Comparison of ENCODE assay signal across 29 cellular contexts in the genomic region with DNA sequence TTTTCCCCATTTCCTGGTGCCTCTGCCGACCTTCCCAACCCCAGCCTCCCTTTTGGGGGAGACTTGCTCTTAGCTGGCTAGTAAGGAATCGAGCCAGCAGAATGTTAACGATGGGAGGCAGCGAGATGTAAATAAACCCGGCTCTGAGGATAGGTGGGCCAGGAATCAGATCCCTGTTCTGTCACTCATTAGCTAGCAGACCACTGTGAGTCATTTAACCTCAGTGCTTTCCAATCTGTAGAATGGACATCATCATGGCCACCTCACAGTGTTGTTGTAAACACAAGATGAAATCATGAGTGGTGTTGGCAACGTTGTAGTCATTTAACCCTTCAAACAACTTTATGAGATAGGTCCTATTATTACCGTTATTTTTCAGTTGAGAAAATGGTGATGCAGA.
"Had no signal": no experiment of that assay in that cellular context is flagged by ENCODE, and none has a peak within 500 bp of the region (broad histone marks: within the 10 kb centered on the region; RNA-seq: fewer than 3 reads in every experiment).

No MANE protein-coding gene starts in this region.

- H3K27me3 ChIP-seq: ascending aorta, SJSA1 had no signal

- H3K27ac Mint-ChIP-seq: activated naive CD4-positive, alpha-beta T cell treated with anti-CD3 and anti-CD28 coated beads, Interleukin-2, amount 50 U/mL, for 72 hours; activated naive CD8-positive, alpha-beta T cell treated with anti-CD3 and anti-CD28 coated beads, Interleukin-2, amount 50 U/mL, for 24 hours; T-helper 1 cell treated with Interleukin-12 subunit alpha and Interleukin-12 subunit beta and Interleukin-4 antibody, amounts not matched to agents 30 μg/mL and 1 μg/mL, for 36 hours; WTC11 had no signal

- H3K27ac ChIP-seq: ascending aorta had no signal

- H3K4me1 ChIP-seq: ascending aorta had no signal

- ATAC-seq: activated naive CD4-positive, alpha-beta T cell treated with anti-CD3 and anti-CD28 coated beads, Interleukin-2, amount 50 U/mL, for 72 hours; activated naive CD8-positive, alpha-beta T cell treated with anti-CD3 and anti-CD28 coated beads, Interleukin-2, amount 50 U/mL, for 24 hours; activated T-cell treated with anti-CD3 and anti-CD28 coated beads, Interleukin-2, amount 50 U/mL, for 4 hours; Panc1; SK-N-SH treated with all-trans-retinoic acid at 6 μM for 48 hours had no signal

- DNase-seq: activated CD4-positive, alpha-beta T cell treated with anti-CD3 and anti-CD28 coated beads for 48 hours; activated CD4-positive, alpha-beta T cell treated with anti-CD3 and anti-CD28 coated beads, Interleukin-2, amount 50 U/mL, for 48 hours; activated CD4-positive, CD25-positive, alpha-beta regulatory T cell treated with anti-CD3 and anti-CD28 coated beads, Interleukin-2, amount 50 U/mL, for 72 hours; activated CD8-positive, alpha-beta memory T cell treated with anti-CD3 and anti-CD28 coated beads for 24 hours; activated effector memory CD4-positive, alpha-beta T cell treated with anti-CD3 and anti-CD28 coated beads, Interleukin-2, amount 50 U/mL, for 16 hours; activated naive CD4-positive, alpha-beta T cell treated with Interleukin-2 at 50 U/mL for 16 hours; activated naive CD8-positive, alpha-beta T cell treated with anti-CD3 and anti-CD28 coated beads, Interleukin-2, amount 50 U/mL, for 24 hours; activated T-cell treated with anti-CD3 and anti-CD28 coated beads, Interleukin-2, amount 50 U/mL, for 4 hours; amniotic stem cell; MV-4-11; NCI-H1092 treated with DMSO at 0.1 percent for 48 hours; NCI-H1417 treated with DMSO at 0.1 percent for 48 hours; NCI-H1694 treated with DMSO at 0.1 percent for 48 hours; NCI-H2029 treated with DMSO at 0.1 percent for 48 hours; NCI-H345; NCI-H510A; NCI-H526 treated with DMSO at 0.1 percent for 48 hours; NCI-H82; OCI-M1; SHP77 had no signal

- H3K4me1 Mint-ChIP-seq: activated naive CD8-positive, alpha-beta T cell treated with anti-CD3 and anti-CD28 coated beads, Interleukin-2, amount 50 U/mL, for 24 hours; central memory CD8-positive, alpha-beta T cell had no signal

- H3K4me3 ChIP-seq: ascending aorta, SJSA1 had no signal

- H3K36me3 ChIP-seq: ascending aorta, SJSA1 had no signal

- H3K9me3 Mint-ChIP-seq: activated naive CD8-positive, alpha-beta T cell treated with anti-CD3 and anti-CD28 coated beads, Interleukin-2, amount 50 U/mL, for 24 hours; activated T-cell treated with anti-CD3 and anti-CD28 coated beads, Interleukin-2, amount 50 U/mL, for 4 hours; brain; central memory CD8-positive, alpha-beta T cell; T-helper 1 cell treated with Interleukin-12 subunit alpha and Interleukin-12 subunit beta and Interleukin-4 antibody, amounts not matched to agents 30 μg/mL and 1 μg/mL, for 36 hours; WTC11 had no signal

- H3K9me3 ChIP-seq: ascending aorta, SJSA1 had no signal

- H3K27me3 Mint-ChIP-seq: brain; central memory CD8-positive, alpha-beta T cell had no signal

- H3K4me3 Mint-ChIP-seq: activated naive CD8-positive, alpha-beta T cell treated with anti-CD3 and anti-CD28 coated beads, Interleukin-2, amount 50 U/mL, for 24 hours; activated T-cell treated with anti-CD3 and anti-CD28 coated beads, Interleukin-2, amount 50 U/mL, for 4 hours; brain; central memory CD8-positive, alpha-beta T cell; T-helper 1 cell treated with Interleukin-12 subunit alpha and Interleukin-12 subunit beta and Interleukin-4 antibody, amounts not matched to agents 30 μg/mL and 1 μg/mL, for 36 hours; WTC11 had no signal

- H3K36me3 Mint-ChIP-seq: activated naive CD4-positive, alpha-beta T cell treated with anti-CD3 and anti-CD28 coated beads, Interleukin-2, amount 50 U/mL, for 72 hours; brain; WTC11 had no signal
